ENCODE assay signal across 20 cellular contexts in the genomic region with DNA sequence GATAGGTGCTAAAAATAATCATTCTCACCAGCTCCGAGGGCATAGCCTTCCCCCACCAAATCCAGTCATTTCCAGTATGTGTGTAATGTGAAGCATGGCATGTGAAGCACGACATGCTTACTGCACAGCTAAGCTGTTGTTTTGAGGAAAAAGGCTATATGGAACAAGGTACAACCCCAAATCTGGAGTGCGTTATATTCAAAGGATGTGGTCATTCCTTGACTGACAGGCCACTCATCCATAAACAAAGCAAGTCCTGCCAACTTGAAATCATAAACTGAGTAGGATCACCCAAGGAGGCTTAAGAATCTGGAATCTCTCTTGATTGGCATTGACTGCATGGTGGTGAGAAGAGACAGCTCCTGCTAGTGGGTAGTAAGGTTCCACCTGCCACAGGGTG. TPM values are rescaled to one million over a fixed set of nuclear protein-coding genes. Genes with fewer than 3 reads are reported as not detected.
"Had no signal": no experiment of that assay in that cellular context is flagged by ENCODE, and none has a peak within 500 bp of the region (broad histone marks: within the 10 kb centered on the region; RNA-seq: fewer than 3 reads in every experiment).

No MANE protein-coding gene starts in this region.

- H3K27ac ChIP-seq: esophagus squamous epithelium, gastroesophageal sphincter, left ventricle myocardium inferior, lower lobe of right lung, ovary, uterus had no signal

- DNase-seq: esophagus squamous epithelium; foreskin fibroblast; immature natural killer cell; left ventricle myocardium inferior; lower lobe of right lung; midbrain; nucleus accumbens; ovary; right cardiac atrium; stimulated activated CD4-positive, alpha-beta T cell treated with anti-CD3 and anti-CD28 coated beads, Interleukin-2, amount 100 ng/mL, for 48 hours; stimulated activated naive CD4-positive, alpha-beta T cell treated with Interleukin-2 at 50 U/mL for 16 hours; uterus had no signal

- H3K27ac Mint-ChIP-seq: dendritic cell treated with granulocyte-macrophage colony-stimulating factor and Interleukin-4, amounts not matched to agents 40 ng/mL and 50 ng/mL, for 4 days; immature natural killer cell; memory B cell; natural killer cell treated with Interleukin-12 subunit alpha and Interleukin-12 subunit beta and Interleukin-15 and Interleukin-18, amount 100 ng/mL, for 72 hours had no signal

- H3K27me3 ChIP-seq: ovary, uterus had no signal

- H3K4me2 ChIP-seq: smooth muscle cell had no signal

- H3K36me3 ChIP-seq: esophagus squamous epithelium, gastroesophageal sphincter, left ventricle myocardium inferior, lower lobe of right lung, ovary, uterus had no signal

- H3K9me3 Mint-ChIP-seq: dendritic cell treated with granulocyte-macrophage colony-stimulating factor and Interleukin-4, amounts not matched to agents 40 ng/mL and 50 ng/mL, for 4 days; immature natural killer cell; memory B cell; natural killer cell treated with Interleukin-12 subunit alpha and Interleukin-12 subunit beta and Interleukin-15 and Interleukin-18, amount 100 ng/mL, for 72 hours had no signal

- H3K9me3 ChIP-seq: esophagus squamous epithelium, gastroesophageal sphincter, left ventricle myocardium inferior, lower lobe of right lung, ovary, uterus had no signal

- H3K4me3 ChIP-seq: esophagus squamous epithelium, gastroesophageal sphincter, left ventricle myocardium inferior, lower lobe of right lung, ovary, smooth muscle cell, uterus had no signal

- FAIRE-seq: keratinocyte had no signal

- ATAC-seq: gastroesophageal sphincter; lower lobe of right lung; natural killer cell treated with Interleukin-12 subunit alpha and Interleukin-12 subunit beta and Interleukin-15 and Interleukin-18, amount 100 ng/mL, for 72 hours; right cardiac atrium had no signal

- H3K36me3 Mint-ChIP-seq: memory B cell; natural killer cell treated with Interleukin-12 subunit alpha and Interleukin-12 subunit beta and Interleukin-15 and Interleukin-18, amount 100 ng/mL, for 72 hours had no signal

- H3K4me3 Mint-ChIP-seq: dendritic cell treated with granulocyte-macrophage colony-stimulating factor and Interleukin-4, amounts not matched to agents 40 ng/mL and 50 ng/mL, for 4 days; immature natural killer cell; memory B cell; natural killer cell treated with Interleukin-12 subunit alpha and Interleukin-12 subunit beta and Interleukin-15 and Interleukin-18, amount 100 ng/mL, for 72 hours had no signal

RNA-seq across cellular contexts. Expression of a gene that starts 3.7 kb away (rescaled TPM):
- polyA plus RNA-seq: immature natural killer cell had no signal

RNA-seq across cellular contexts. Expression of a gene that starts 52.5 kb away (rescaled TPM):
- total RNA-seq: epithelial cell of proximal tubule; esophagus squamous epithelium; left ventricle myocardium inferior; lower lobe of right lung; natural killer cell treated with Interleukin-12 subunit alpha and Interleukin-12 subunit beta and Interleukin-15 and Interleukin-18, amount 100 ng/mL, for 72 hours; posterior vena cava; smooth muscle cell had no signal
- polyA plus RNA-seq: immature natural killer cell, keratinocyte, ovary, smooth muscle cell had no signal
